ENCODE assay signal across 26 cellular contexts in genomic region chr3:30357897-30358296, GRCh38.
A peak's percentile ranks its signal among the peaks of the same experiment; 100 is the strongest.
DNase-seq lines count a peak whose midpoint lies in the region; ATAC-seq, FAIRE-seq and TF ChIP-seq lines count a peak whose summit lies in the region.
"Had no signal": no experiment of that assay in that cellular context is flagged by ENCODE, and none has a peak within 500 bp of the region (broad histone marks: within the 10 kb centered on the region; RNA-seq: fewer than 3 reads in every experiment).

No MANE protein-coding gene starts in this region.

- peak overlapping the region; percentile 95 for H3K27ac ChIP-seq in keratinocyte (ENCODE audit: control insufficient read depth, insufficient read depth, low read length)
- H3K27ac ChIP-seq: BLaER1, HL-60, pancreas, right lobe of liver, SK-N-MC had no signal

- peak; percentile 26 for FAIRE-seq in keratinocyte (lab: Jason Lieb, UNC)
- FAIRE-seq: pancreas had no signal

- peaks cover 52% of the 10 kb centered on the region for H3K4me1 ChIP-seq in keratinocyte (ENCODE audit: control insufficient read depth, extremely low read depth, insufficient read depth, low read length)
- H3K4me1 ChIP-seq: pancreas, right lobe of liver had no signal

- no peaks in the 10 kb centered on the region for H4K20me1 ChIP-seq in keratinocyte (ENCODE audit: control insufficient read depth, extremely low read depth, insufficient read depth, low read length)
- H4K20me1 ChIP-seq: BLaER1 had no signal

- H3K36me3 Mint-ChIP-seq in activated naive CD4-positive, alpha-beta T cell treated with anti-CD3 and anti-CD28 coated beads, Interleukin-2, amount 50 U/mL, for 72 hours, result no peaks in the 10 kb centered on the region
- H3K36me3 Mint-ChIP-seq: stimulated activated memory B cell treated with anti-CD40 and anti-IgM and Interleukin-4, amounts not matched to agents 10 μg/mL and 1 μg/mL and 100 μg/mL, for 72 hours had no signal

- H3K4me3 ChIP-seq in AG10803 (ENCODE audit: low read length), result no peak overlapping the region
- peak overlapping the region in 1 of 3 experiments; percentile 6 for H3K4me3 ChIP-seq in keratinocyte (ENCODE audit: control insufficient read depth in 2 of 3, extremely low read depth in 1 of 3, insufficient read depth in 2 of 3, low read depth in 1 of 3, low read length in 3 of 3)
- H3K4me3 ChIP-seq: BLaER1, pancreas, right lobe of liver, SK-N-MC had no signal

- no peaks in the 10 kb centered on the region for H3K79me2 ChIP-seq in keratinocyte (ENCODE audit: control insufficient read depth, insufficient read depth, low read length)

- no peak for ATAC-seq in activated naive CD4-positive, alpha-beta T cell treated with anti-CD3 and anti-CD28 coated beads, Interleukin-2, amount 50 U/mL, for 72 hours
- ATAC-seq: activated naive CD8-positive, alpha-beta T cell treated with anti-CD3 and anti-CD28 coated beads, Interleukin-2, amount 50 U/mL, for 24 hours; pancreas; right lobe of liver; stimulated activated memory B cell treated with anti-CD40 and anti-IgM and Interleukin-4, amounts not matched to agents 10 μg/mL and 1 μg/mL and 100 μg/mL, for 72 hours had no signal

- H3K27ac Mint-ChIP-seq in activated naive CD4-positive, alpha-beta T cell treated with anti-CD3 and anti-CD28 coated beads, Interleukin-2, amount 50 U/mL, for 72 hours, result no peak overlapping the region
- H3K27ac Mint-ChIP-seq: activated CD4-positive, alpha-beta T cell treated with anti-CD3 and anti-CD28 coated beads, Interleukin-2, amount 10 ng/mL, durations not matched to agents 24 days and 14 days; activated naive CD8-positive, alpha-beta T cell treated with anti-CD3 and anti-CD28 coated beads, Interleukin-2, amount 50 U/mL, for 24 hours; activated T-cell treated with anti-CD3 and anti-CD28 coated beads, Interleukin-2, amount 50 U/mL, for 24 hours; stimulated activated memory B cell treated with anti-CD40 and anti-IgM and Interleukin-4, amounts not matched to agents 10 μg/mL and 1 μg/mL and 100 μg/mL, for 72 hours had no signal

- peaks cover 0 to 3% of the 10 kb centered on the region in 2 experiments for H3K36me3 ChIP-seq in keratinocyte (ENCODE audit: control insufficient read depth in 2 of 2, extremely low read depth in 1 of 2, insufficient read depth in 2 of 2, low read length in 2 of 2)
- H3K36me3 ChIP-seq: BLaER1, pancreas, right lobe of liver had no signal

- H3K9me1 ChIP-seq in keratinocyte (ENCODE audit: control insufficient read depth, extremely low read depth, insufficient read depth, low read length), result no peaks in the 10 kb centered on the region

- H3K9me3 ChIP-seq in keratinocyte (ENCODE audit: control insufficient read depth, low read depth, low read length), result no peaks in the 10 kb centered on the region
- H3K9me3 ChIP-seq: pancreas, right lobe of liver had no signal

- H3K27me3 ChIP-seq in keratinocyte (ENCODE audit: control insufficient read depth, extremely low read depth, insufficient read depth, low read length), result no peaks in the 10 kb centered on the region
- H3K27me3 ChIP-seq: BLaER1, pancreas, right lobe of liver had no signal

- dilution Hi-C loops in keratinocyte (cut with MboI; ENCODE audit: extremely low pct_ligation_motif_present, low sequenced_read_pairs), result no loop called here

- H3K9me3 Mint-ChIP-seq in activated naive CD4-positive, alpha-beta T cell treated with anti-CD3 and anti-CD28 coated beads, Interleukin-2, amount 50 U/mL, for 72 hours, result no peaks in the 10 kb centered on the region
- H3K9me3 Mint-ChIP-seq: activated naive CD8-positive, alpha-beta T cell treated with anti-CD3 and anti-CD28 coated beads, Interleukin-2, amount 50 U/mL, for 24 hours; activated T-cell treated with anti-CD3 and anti-CD28 coated beads, Interleukin-2, amount 50 U/mL, for 24 hours; stimulated activated memory B cell treated with anti-CD40 and anti-IgM and Interleukin-4, amounts not matched to agents 10 μg/mL and 1 μg/mL and 100 μg/mL, for 72 hours had no signal

- TF ChIP-seq CTCF in AG10803 (conservative IDR thresholded peaks at IDR 0.05; ENCODE audit: low read length) (no peak), keratinocyte (optimal IDR thresholded peaks at IDR 0.05 in 1 of 3, IDR thresholded peaks at IDR 0.05 in 1 of 3, conservative IDR thresholded peaks at IDR 0.05 in 1 of 3; ENCODE audit: extremely low read depth in 1 of 3, insufficient read depth in 2 of 3, low read length in 3 of 3) (no peak)

- H3K4me2 ChIP-seq in keratinocyte (ENCODE audit: control insufficient read depth, extremely low read depth, insufficient read depth, low read depth, low read length), result peak overlapping the region; percentile 75
- H3K4me2 ChIP-seq: BLaER1 had no signal

- peak overlapping the region; percentile 37 for H2AFZ ChIP-seq in keratinocyte (ENCODE audit: control insufficient read depth, low read length)

- DNase-seq in AG10803 (ENCODE audit: low read depth), result peak; percentile 42
- peak; percentile 61 for DNase-seq in LHCN-M2 (ENCODE audit: low read depth)
- peak; percentile 33 for DNase-seq in SW480 (ENCODE audit: low spot score)
- DNase-seq in keratinocyte (ENCODE audit: low read depth, low spot score), result no peak
- no peak for DNase-seq in LoVo (ENCODE audit: low spot score)
- DNase-seq in EL, result no peak
- DNase-seq in NCI-H146 treated with DMSO at 0.1 percent for 48 hours (lab: John Stamatoyannopoulos, UW; ENCODE audit: unreplicated experiment), result no peak
- no peak for DNase-seq in activated naive CD4-positive, alpha-beta T cell treated with anti-CD3 and anti-CD28 coated beads, Interleukin-2, amount 50 U/mL, for 72 hours (ENCODE audit: low spot score in 2 of 2)
- DNase-seq: activated CD4-positive, alpha-beta T cell treated with anti-CD3 and anti-CD28 coated beads, Interleukin-2, amount 10 ng/mL, durations not matched to agents 24 days and 14 days; activated gamma-delta T cell; activated naive CD8-positive, alpha-beta T cell treated with anti-CD3 and anti-CD28 coated beads, Interleukin-2, amount 50 U/mL, for 24 hours; activated T-cell treated with anti-CD3 and anti-CD28 coated beads, Interleukin-2, amount 50 U/mL, for 24 hours; Caco-2; head of caudate nucleus; Karpas-422; NCI-H1092 treated with DMSO at 0.1 percent for 48 hours; NCI-H1930; NCI-H526; pancreas; right lobe of liver; RPMI8226; stimulated activated CD4-positive, alpha-beta T cell treated with anti-CD3 and anti-CD28 coated beads, Interleukin-4, amount 100 ng/mL, for 4 hours had no signal

- H3K9ac ChIP-seq in keratinocyte (ENCODE audit: control insufficient read depth, extremely low read depth, insufficient read depth, low read length), result peak overlapping the region; percentile 64
- H3K9ac ChIP-seq: BLaER1 had no signal

Comparison
In these comparisons a context has a peak if more than half of its experiments do, and no peak if none do; other contexts are left out.
1. DNase-seq: peak in AG10803 (single experiment), LHCN-M2 (single experiment) and SW480 (single experiment); none in keratinocyte (single experiment), LoVo (single experiment), EL (single experiment), NCI-H146 treated with DMSO at 0.1 percent for 48 hours (single experiment) and activated naive CD4-positive, alpha-beta T cell treated with anti-CD3 and anti-CD28 coated beads, Interleukin-2, amount 50 U/mL, for 72 hours (0 of 2).